ENCODE assay signal across 8 cellular contexts in the genomic region with DNA sequence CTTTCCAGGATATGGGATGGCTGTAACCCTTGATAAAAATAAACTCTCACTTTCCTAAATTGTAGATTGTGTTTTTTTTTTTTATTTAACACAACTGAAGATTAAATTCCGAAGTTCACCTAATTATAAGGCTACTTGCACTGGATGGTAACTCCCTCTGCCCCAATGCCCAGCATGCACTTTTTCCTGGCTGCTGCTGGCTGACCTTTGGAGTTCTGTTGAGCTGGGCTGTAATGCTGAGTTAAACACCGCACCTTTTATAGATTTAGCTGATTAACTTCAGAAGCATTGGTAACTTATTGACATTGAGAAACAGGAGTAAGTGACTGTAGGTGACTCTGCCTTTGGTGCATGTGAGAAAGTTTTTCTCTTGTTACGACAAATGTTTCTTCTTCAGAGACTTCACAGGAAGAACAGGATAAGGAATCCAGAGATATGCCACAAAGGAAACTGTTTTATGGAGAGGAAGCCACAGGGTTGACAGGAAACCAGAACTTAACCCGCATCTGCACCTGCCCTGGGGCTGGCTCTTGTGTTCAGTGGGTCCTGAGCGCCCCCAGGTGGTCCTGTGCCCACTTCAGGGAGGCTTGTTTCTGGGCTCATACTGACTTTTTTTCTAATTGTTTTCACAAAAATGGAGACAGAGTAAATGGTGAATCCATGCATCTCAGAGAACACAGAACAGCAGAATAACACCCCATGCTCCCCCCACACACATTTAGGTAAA.
DNase-seq lines count a peak whose midpoint lies in the region; TF ChIP-seq lines count a peak whose summit lies in the region.
"Not testable (repeated sequence)": the region's sequence is repeated elsewhere in the genome, so short reads cannot be mapped to it uniquely, and the experiment has no call there.

No MANE protein-coding gene starts in this region.

- intact Hi-C loops in transverse colon (cut with DNase I; ENCODE audit: low total_unique reads), result not testable (repeated sequence)

- peak; percentile 5 for DNase-seq in GM10266 (ENCODE audit: extremely low spot score)
- peak; percentile 93 for DNase-seq in NAMALWA (ENCODE audit: low spot score)
- peak; percentile 18 for DNase-seq in T-helper 2 cell treated with Interferon-gamma antibody and Interleukin-4, amounts not matched to agents 5 μg/mL and 100 μg/mL, for 36 hours (ENCODE audit: low spot score)
- peak; percentile 23 to 38 for DNase-seq in activated CD8-positive, alpha-beta memory T cell treated with anti-CD3 and anti-CD28 coated beads for 4 hours (ENCODE audit: low read depth in 2 of 2)
- peak in 3 of 4 experiments; percentile 29 to 67 (median 43) for DNase-seq in activated naive CD4-positive, alpha-beta T cell (lab: John Stamatoyannopoulos, UW)
- DNase-seq in immature natural killer cell, result peak; percentile 18 to 27 (median 26)
- peak; percentile 56 for DNase-seq in stimulated activated CD4-positive, alpha-beta T cell treated with anti-CD3 and anti-CD28 coated beads, Interleukin-2, amount 100 ng/mL, for 4 hours (ENCODE audit: low read depth)
- peak; percentile 73 for DNase-seq in transverse colon

- 23 to 39% methylated on average over 2 to 5 of the region's 5 CpGs for WGBS in transverse colon (ENCODE audit: low coverage in 1 of 2), 2 donors

- TF ChIP-seq CTCF in GM10266 (IDR thresholded peaks at IDR 0.05; ENCODE audit: control insufficient read depth, insufficient read depth, low read depth, missing control alignments), result peak; percentile 53
- peak in 1 of 5 experiments; percentile 14 for TF ChIP-seq CTCF in transverse colon (IDR thresholded peaks at IDR 0.05)

- H3K27me3 ChIP-seq in transverse colon, result not testable (repeated sequence)

- not testable (repeated sequence) for H3K36me3 Mint-ChIP-seq in T-helper 2 cell treated with Interferon-gamma antibody and Interleukin-4, amounts not matched to agents 5 μg/mL and 100 μg/mL, for 36 hours (ENCODE audit: low read depth); immature natural killer cell

- not testable (repeated sequence) for H3K36me3 ChIP-seq in transverse colon

- H3K9me3 ChIP-seq in transverse colon, result not testable (repeated sequence)

- H3K9me3 Mint-ChIP-seq in T-helper 2 cell treated with Interferon-gamma antibody and Interleukin-4, amounts not matched to agents 5 μg/mL and 100 μg/mL, for 36 hours; immature natural killer cell: not testable (repeated sequence)

- not testable (repeated sequence) for H3K4me1 ChIP-seq in transverse colon

- H3K27ac Mint-ChIP-seq in T-helper 2 cell treated with Interferon-gamma antibody and Interleukin-4, amounts not matched to agents 5 μg/mL and 100 μg/mL, for 36 hours, result peak overlapping the region; percentile 55
- peak overlapping the region in 1 of 6 donors; percentile 36 for H3K27ac Mint-ChIP-seq in immature natural killer cell

- in situ Hi-C loops in transverse colon (cut with MboI; ENCODE audit: low pct_ligation_motif_present in 1 of 4, low pct_unique_long_range_greater_than_20kb in 1 of 4, low sequenced_read_pairs in 3 of 4), result not testable (repeated sequence)

- not testable (repeated sequence) for H3K4me3 ChIP-seq in transverse colon

- H3K27me3 Mint-ChIP-seq in T-helper 2 cell treated with Interferon-gamma antibody and Interleukin-4, amounts not matched to agents 5 μg/mL and 100 μg/mL, for 36 hours (ENCODE audit: low read depth); immature natural killer cell (ENCODE audit: low read depth in 3 of 3): not testable (repeated sequence)

- peak overlapping the region; percentile 25 to 77 (median 70) for H3K27ac ChIP-seq in transverse colon

- TF ChIP-seq POLR2A in transverse colon (IDR thresholded peaks at IDR 0.05), result not testable (repeated sequence)

- H3K4me1 Mint-ChIP-seq in T-helper 2 cell treated with Interferon-gamma antibody and Interleukin-4, amounts not matched to agents 5 μg/mL and 100 μg/mL, for 36 hours (ENCODE audit: low read depth), result peaks cover 32% of the 10 kb centered on the region
- H3K4me1 Mint-ChIP-seq in immature natural killer cell, result peaks cover 33 to 43% of the 10 kb centered on the region in 2 donors

- peak overlapping the region; percentile 59 for H3K4me3 Mint-ChIP-seq in T-helper 2 cell treated with Interferon-gamma antibody and Interleukin-4, amounts not matched to agents 5 μg/mL and 100 μg/mL, for 36 hours
- not testable (repeated sequence) for H3K4me3 Mint-ChIP-seq in immature natural killer cell

- TF ChIP-seq EP300 in transverse colon (IDR thresholded peaks at IDR 0.05; ENCODE audit: low read depth), result not testable (repeated sequence)

Comparison
In these comparisons a context has a peak if more than half of its experiments do, and no peak if none do; other contexts are left out.
1. DNase-seq: peak in every context shown above with its lines; median percentile 93 in NAMALWA; 73 in transverse colon; 56 in stimulated activated CD4-positive, alpha-beta T cell treated with anti-CD3 and anti-CD28 coated beads, Interleukin-2, amount 100 ng/mL, for 4 hours; 43 in activated naive CD4-positive, alpha-beta T cell; 30 in activated CD8-positive, alpha-beta memory T cell treated with anti-CD3 and anti-CD28 coated beads for 4 hours; 26 in immature natural killer cell; 18 in T-helper 2 cell treated with Interferon-gamma antibody and Interleukin-4, amounts not matched to agents 5 μg/mL and 100 μg/mL, for 36 hours; 5 in GM10266.